In the genomic region with DNA sequence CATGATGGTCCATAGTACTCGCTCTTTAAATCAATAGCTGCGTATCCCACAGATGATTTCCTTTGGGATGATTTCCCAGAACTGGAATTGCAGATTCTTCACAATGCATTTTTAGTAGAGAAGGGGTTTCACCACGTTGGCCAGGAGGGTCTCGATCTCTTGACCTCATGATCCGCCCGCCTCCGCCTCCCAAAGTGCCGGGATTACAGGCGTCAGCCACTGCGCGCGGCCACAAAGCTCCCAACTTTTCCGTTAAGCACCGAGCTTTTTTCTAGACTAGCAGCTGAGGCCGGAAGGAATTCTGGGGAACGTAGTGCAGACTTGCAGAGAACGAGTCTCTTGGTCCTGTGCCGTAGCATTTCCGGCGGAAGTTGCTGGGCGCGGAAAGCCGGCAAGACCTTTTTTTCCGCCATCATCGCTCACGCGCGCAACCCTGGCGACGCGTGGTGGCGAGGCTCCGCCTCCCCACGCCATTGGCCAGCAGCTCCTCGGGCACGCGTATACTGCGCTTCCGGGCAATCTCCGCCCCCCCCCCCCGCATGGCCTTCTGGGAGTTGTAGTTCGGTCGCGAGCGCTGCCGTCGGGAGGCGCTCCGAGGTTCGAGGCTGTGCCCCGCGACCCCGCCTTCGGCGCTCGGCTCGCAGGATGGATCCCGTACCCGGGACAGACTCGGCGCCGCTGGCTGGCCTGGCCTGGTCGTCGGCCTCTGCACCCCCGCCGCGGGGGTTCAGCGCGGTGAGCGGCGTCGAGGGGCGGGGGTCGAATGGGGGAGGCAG, we compare ENCODE assay signal across 1 cellular context.
A peak's percentile ranks its signal among the peaks of the same experiment; 100 is the strongest.
TF ChIP-seq lines count a peak whose summit lies in the region.

A gene (plus strand): TSS at position 557 of the 776 bp plus-strand sequence. CDS start 89 bp downstream, at position 646.

TF ChIP-seq in H1, 55 proteins besides CTCF, POLR2A, EP300 and RAD21 (continued from another document):
- TF ChIP-seq, protein P1, sequence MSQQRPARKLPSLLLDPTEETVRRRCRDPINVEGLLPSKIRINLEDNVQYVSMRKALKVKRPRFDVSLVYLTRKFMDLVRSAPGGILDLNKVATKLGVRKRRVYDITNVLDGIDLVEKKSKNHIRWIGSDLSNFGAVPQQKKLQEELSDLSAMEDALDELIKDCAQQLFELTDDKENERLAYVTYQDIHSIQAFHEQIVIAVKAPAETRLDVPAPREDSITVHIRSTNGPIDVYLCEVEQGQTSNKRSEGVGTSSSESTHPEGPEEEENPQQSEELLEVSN (IDR thresholded peaks at IDR 0.05): peak; percentile 80
TF ChIP-seq in H1: peak in this region for 20.
